In the genomic region with DNA sequence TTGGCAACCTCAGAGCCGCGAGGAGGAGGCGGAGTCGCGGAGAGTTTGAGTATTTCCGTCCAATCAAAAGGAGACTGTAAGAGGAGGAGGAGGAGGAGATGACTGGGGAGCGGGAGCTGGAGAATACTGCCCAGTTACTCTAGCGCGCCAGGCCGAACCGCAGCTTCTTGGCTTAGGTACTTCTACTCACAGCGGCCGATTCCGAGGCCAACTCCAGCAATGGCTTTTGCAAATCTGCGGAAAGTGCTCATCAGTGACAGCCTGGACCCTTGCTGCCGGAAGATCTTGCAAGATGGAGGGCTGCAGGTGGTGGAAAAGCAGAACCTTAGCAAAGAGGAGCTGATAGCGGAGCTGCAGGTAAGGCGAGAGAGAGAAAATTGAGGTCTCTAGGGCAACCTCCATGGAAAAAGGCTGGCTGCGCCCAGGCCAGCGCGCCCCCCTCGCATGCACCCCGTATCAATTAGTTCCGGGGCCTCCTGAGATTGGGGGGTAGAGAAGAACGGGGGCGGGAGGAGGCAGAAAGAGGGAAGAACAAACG, we compare ENCODE assay signal across 1 cellular context.
TF ChIP-seq lines count a peak whose summit lies in the region.

A gene (plus strand): TSS at position 131 of the 538 bp plus-strand sequence. CDS start 89 bp downstream, at position 220.

TF ChIP-seq in HEK293, 187 proteins besides CTCF, POLR2A, EP300 and RAD21 (continued from another document):
- TF ChIP-seq, protein P1, sequence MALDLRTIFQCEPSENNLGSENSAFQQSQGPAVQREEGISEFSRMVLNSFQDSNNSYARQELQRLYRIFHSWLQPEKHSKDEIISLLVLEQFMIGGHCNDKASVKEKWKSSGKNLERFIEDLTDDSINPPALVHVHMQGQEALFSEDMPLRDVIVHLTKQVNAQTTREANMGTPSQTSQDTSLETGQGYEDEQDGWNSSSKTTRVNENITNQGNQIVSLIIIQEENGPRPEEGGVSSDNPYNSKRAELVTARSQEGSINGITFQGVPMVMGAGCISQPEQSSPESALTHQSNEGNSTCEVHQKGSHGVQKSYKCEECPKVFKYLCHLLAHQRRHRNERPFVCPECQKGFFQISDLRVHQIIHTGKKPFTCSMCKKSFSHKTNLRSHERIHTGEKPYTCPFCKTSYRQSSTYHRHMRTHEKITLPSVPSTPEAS (tag by site-specific recombination; IDR thresholded peaks at IDR 0.05), result no peak
- TF ChIP-seq ZNF2 (tag by site-specific recombination; IDR thresholded peaks at IDR 0.05), result peak; percentile 16; the same call in 1 of the 2 replicates
- no peak for TF ChIP-seq ZNF830 (tag by site-specific recombination; IDR thresholded peaks at IDR 0.05; ENCODE audit: low read depth)
- TF ChIP-seq ZNF335 (tag by site-specific recombination; conservative IDR thresholded peaks at IDR 0.05), result peak; percentile 72
- TF ChIP-seq ZNF501 (tag by site-specific recombination; IDR thresholded peaks at IDR 0.05), result 0 out of 2 replicates have a peak, but pooled peaks have one; percentile 67
- TF ChIP-seq, protein P2, sequence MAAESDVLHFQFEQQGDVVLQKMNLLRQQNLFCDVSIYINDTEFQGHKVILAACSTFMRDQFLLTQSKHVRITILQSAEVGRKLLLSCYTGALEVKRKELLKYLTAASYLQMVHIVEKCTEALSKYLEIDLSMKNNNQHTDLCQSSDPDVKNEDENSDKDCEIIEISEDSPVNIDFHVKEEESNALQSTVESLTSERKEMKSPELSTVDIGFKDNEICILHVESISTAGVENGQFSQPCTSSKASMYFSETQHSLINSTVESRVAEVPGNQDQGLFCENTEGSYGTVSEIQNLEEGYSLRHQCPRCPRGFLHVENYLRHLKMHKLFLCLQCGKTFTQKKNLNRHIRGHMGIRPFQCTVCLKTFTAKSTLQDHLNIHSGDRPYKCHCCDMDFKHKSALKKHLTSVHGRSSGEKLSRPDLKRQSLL (tag by site-specific recombination; IDR thresholded peaks at IDR 0.05), result peak; percentile 75
- TF ChIP-seq, protein P3, sequence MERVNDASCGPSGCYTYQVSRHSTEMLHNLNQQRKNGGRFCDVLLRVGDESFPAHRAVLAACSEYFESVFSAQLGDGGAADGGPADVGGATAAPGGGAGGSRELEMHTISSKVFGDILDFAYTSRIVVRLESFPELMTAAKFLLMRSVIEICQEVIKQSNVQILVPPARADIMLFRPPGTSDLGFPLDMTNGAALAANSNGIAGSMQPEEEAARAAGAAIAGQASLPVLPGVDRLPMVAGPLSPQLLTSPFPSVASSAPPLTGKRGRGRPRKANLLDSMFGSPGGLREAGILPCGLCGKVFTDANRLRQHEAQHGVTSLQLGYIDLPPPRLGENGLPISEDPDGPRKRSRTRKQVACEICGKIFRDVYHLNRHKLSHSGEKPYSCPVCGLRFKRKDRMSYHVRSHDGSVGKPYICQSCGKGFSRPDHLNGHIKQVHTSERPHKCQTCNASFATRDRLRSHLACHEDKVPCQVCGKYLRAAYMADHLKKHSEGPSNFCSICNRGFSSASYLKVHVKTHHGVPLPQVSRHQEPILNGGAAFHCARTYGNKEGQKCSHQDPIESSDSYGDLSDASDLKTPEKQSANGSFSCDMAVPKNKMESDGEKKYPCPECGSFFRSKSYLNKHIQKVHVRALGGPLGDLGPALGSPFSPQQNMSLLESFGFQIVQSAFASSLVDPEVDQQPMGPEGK (tag by site-specific recombination; IDR thresholded peaks at IDR 0.05), result peak; percentile 13; the same call in 1 of the 2 replicates
- TF ChIP-seq, protein P4, sequence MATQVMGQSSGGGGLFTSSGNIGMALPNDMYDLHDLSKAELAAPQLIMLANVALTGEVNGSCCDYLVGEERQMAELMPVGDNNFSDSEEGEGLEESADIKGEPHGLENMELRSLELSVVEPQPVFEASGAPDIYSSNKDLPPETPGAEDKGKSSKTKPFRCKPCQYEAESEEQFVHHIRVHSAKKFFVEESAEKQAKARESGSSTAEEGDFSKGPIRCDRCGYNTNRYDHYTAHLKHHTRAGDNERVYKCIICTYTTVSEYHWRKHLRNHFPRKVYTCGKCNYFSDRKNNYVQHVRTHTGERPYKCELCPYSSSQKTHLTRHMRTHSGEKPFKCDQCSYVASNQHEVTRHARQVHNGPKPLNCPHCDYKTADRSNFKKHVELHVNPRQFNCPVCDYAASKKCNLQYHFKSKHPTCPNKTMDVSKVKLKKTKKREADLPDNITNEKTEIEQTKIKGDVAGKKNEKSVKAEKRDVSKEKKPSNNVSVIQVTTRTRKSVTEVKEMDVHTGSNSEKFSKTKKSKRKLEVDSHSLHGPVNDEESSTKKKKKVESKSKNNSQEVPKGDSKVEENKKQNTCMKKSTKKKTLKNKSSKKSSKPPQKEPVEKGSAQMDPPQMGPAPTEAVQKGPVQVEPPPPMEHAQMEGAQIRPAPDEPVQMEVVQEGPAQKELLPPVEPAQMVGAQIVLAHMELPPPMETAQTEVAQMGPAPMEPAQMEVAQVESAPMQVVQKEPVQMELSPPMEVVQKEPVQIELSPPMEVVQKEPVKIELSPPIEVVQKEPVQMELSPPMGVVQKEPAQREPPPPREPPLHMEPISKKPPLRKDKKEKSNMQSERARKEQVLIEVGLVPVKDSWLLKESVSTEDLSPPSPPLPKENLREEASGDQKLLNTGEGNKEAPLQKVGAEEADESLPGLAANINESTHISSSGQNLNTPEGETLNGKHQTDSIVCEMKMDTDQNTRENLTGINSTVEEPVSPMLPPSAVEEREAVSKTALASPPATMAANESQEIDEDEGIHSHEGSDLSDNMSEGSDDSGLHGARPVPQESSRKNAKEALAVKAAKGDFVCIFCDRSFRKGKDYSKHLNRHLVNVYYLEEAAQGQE (tag by site-specific recombination; IDR thresholded peaks at IDR 0.05), result 0 out of 2 replicates have a peak, but pooled peaks have one; percentile 23
- peak; percentile 30; the same call in 1 of the 2 replicates for TF ChIP-seq ZBTB8A (tag by site-specific recombination; IDR thresholded peaks at IDR 0.05)
- TF ChIP-seq YY1 (tag by site-specific recombination; IDR thresholded peaks at IDR 0.05), result peak; percentile 44; the same call in 1 of the 2 replicates
- peak; percentile 74; the same call in 1 of the 2 replicates for TF ChIP-seq ZBTB17 (tag by site-specific recombination; IDR thresholded peaks at IDR 0.05)
- 0 out of 2 replicates have a peak, but pooled peaks have one; percentile 75 for TF ChIP-seq ZNF549 (tag by site-specific recombination; IDR thresholded peaks at IDR 0.05)
- 0 out of 2 replicates have a peak, but pooled peaks have one; percentile 8 for TF ChIP-seq ZNF184 (tag by site-specific recombination; IDR thresholded peaks at IDR 0.05)
- TF ChIP-seq ZNF629 (tag by site-specific recombination; IDR thresholded peaks at IDR 0.05), result 0 out of 2 replicates have a peak, but pooled peaks have one; percentile 19
- TF ChIP-seq HOXD13 (CRISPR knock-in tag; IDR thresholded peaks at IDR 0.05; ENCODE audit: borderline replicate concordance), result no peak
- TF ChIP-seq ZBTB20 (tag by site-specific recombination; IDR thresholded peaks at IDR 0.05), result peak; percentile 52; the same call in 1 of the 2 replicates
- TF ChIP-seq, protein P5, sequence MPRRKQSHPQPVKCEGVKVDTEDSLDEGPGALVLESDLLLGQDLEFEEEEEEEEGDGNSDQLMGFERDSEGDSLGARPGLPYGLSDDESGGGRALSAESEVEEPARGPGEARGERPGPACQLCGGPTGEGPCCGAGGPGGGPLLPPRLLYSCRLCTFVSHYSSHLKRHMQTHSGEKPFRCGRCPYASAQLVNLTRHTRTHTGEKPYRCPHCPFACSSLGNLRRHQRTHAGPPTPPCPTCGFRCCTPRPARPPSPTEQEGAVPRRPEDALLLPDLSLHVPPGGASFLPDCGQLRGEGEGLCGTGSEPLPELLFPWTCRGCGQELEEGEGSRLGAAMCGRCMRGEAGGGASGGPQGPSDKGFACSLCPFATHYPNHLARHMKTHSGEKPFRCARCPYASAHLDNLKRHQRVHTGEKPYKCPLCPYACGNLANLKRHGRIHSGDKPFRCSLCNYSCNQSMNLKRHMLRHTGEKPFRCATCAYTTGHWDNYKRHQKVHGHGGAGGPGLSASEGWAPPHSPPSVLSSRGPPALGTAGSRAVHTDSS (tag by site-specific recombination; IDR thresholded peaks at IDR 0.05), result peak; percentile 83
- no peak for TF ChIP-seq ZNF423 (tag by site-specific recombination; IDR thresholded peaks at IDR 0.05)
- no peak for TF ChIP-seq ZNF10 (tag by site-specific recombination; IDR thresholded peaks at IDR 0.05)
- TF ChIP-seq KLF16 (tag by site-specific recombination; IDR thresholded peaks at IDR 0.05), result peak; percentile 59; the same call in 1 of the 2 replicates
- TF ChIP-seq ZNF341 (tag by site-specific recombination; IDR thresholded peaks at IDR 0.05; ENCODE audit: low read depth), result peak; percentile 74
- TF ChIP-seq, protein P6, sequence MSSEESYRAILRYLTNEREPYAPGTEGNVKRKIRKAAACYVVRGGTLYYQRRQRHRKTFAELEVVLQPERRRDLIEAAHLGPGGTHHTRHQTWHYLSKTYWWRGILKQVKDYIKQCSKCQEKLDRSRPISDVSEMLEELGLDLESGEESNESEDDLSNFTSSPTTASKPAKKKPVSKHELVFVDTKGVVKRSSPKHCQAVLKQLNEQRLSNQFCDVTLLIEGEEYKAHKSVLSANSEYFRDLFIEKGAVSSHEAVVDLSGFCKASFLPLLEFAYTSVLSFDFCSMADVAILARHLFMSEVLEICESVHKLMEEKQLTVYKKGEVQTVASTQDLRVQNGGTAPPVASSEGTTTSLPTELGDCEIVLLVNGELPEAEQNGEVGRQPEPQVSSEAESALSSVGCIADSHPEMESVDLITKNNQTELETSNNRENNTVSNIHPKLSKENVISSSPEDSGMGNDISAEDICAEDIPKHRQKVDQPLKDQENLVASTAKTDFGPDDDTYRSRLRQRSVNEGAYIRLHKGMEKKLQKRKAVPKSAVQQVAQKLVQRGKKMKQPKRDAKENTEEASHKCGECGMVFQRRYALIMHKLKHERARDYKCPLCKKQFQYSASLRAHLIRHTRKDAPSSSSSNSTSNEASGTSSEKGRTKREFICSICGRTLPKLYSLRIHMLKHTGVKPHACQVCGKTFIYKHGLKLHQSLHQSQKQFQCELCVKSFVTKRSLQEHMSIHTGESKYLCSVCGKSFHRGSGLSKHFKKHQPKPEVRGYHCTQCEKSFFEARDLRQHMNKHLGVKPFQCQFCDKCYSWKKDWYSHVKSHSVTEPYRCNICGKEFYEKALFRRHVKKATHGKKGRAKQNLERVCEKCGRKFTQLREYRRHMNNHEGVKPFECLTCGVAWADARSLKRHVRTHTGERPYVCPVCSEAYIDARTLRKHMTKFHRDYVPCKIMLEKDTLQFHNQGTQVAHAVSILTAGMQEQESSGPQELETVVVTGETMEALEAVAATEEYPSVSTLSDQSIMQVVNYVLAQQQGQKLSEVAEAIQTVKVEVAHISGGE (tag by site-specific recombination; conservative IDR thresholded peaks at IDR 0.05; ENCODE audit: low read depth), result peak; percentile 17; the same call in 1 of the 2 replicates
- 0 out of 2 replicates have a peak, but pooled peaks have one; percentile 10 for TF ChIP-seq ZNF366 (tag by site-specific recombination; conservative IDR thresholded peaks at IDR 0.05)
- peak; percentile 73; the same call in 1 of the 2 replicates for TF ChIP-seq ZFP37 (tag by site-specific recombination; IDR thresholded peaks at IDR 0.05)
- TF ChIP-seq SP3 (tag by site-specific recombination; IDR thresholded peaks at IDR 0.05), result peak; percentile 55
- TF ChIP-seq ZFP41 (tag by site-specific recombination; IDR thresholded peaks at IDR 0.05; ENCODE audit: borderline replicate concordance), result no peak
- TF ChIP-seq, protein P7, sequence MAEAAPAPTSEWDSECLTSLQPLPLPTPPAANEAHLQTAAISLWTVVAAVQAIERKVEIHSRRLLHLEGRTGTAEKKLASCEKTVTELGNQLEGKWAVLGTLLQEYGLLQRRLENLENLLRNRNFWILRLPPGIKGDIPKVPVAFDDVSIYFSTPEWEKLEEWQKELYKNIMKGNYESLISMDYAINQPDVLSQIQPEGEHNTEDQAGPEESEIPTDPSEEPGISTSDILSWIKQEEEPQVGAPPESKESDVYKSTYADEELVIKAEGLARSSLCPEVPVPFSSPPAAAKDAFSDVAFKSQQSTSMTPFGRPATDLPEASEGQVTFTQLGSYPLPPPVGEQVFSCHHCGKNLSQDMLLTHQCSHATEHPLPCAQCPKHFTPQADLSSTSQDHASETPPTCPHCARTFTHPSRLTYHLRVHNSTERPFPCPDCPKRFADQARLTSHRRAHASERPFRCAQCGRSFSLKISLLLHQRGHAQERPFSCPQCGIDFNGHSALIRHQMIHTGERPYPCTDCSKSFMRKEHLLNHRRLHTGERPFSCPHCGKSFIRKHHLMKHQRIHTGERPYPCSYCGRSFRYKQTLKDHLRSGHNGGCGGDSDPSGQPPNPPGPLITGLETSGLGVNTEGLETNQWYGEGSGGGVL (tag by site-specific recombination; IDR thresholded peaks at IDR 0.05), result peak; percentile 44
- TF ChIP-seq, protein P8, sequence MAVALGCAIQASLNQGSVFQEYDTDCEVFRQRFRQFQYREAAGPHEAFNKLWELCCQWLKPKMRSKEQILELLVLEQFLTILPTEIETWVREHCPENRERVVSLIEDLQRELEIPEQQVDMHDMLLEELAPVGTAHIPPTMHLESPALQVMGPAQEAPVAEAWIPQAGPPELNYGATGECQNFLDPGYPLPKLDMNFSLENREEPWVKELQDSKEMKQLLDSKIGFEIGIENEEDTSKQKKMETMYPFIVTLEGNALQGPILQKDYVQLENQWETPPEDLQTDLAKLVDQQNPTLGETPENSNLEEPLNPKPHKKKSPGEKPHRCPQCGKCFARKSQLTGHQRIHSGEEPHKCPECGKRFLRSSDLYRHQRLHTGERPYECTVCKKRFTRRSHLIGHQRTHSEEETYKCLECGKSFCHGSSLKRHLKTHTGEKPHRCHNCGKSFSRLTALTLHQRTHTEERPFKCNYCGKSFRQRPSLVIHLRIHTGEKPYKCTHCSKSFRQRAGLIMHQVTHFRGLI (tag by site-specific recombination; IDR thresholded peaks at IDR 0.05), result 0 out of 2 replicates have a peak, but pooled peaks have one; percentile 9
- 0 out of 2 replicates have a peak, but pooled peaks have one; percentile 4 for TF ChIP-seq ZNF76 (tag by site-specific recombination; IDR thresholded peaks at IDR 0.05; ENCODE audit: borderline replicate concordance, low read depth)
- 0 out of 2 replicates have a peak, but pooled peaks have one; percentile 31 for TF ChIP-seq ZSCAN30 (tag by site-specific recombination; IDR thresholded peaks at IDR 0.05)
- TF ChIP-seq ZNF394 (tag by site-specific recombination; IDR thresholded peaks at IDR 0.05; ENCODE audit: borderline replicate concordance), result peak; percentile 77; the same call in 1 of the 2 replicates
TF ChIP-seq in HEK293: peak in this region for 32.
